Comparison of ENCODE assay signal across 21 cellular contexts in genomic region chr9:135920256-135920930, GRCh38. TPM values are rescaled to one million over a fixed set of nuclear protein-coding genes. Genes with fewer than 3 reads are reported as not detected.
A peak's percentile ranks its signal among the peaks of the same experiment; 100 is the strongest.
DNase-seq lines count a peak whose midpoint lies in the region; ATAC-seq and TF ChIP-seq lines count a peak whose summit lies in the region.
"Had no signal": no experiment of that assay in that cellular context is flagged by ENCODE, and none has a peak within 500 bp of the region (broad histone marks: within the 10 kb centered on the region; RNA-seq: fewer than 3 reads in every experiment).

No MANE protein-coding gene starts in this region.

- H3K36me3 Mint-ChIP-seq in chondrocyte (ENCODE audit: low read depth), result peaks cover 20% of the 10 kb centered on the region

- H3K4me3 Mint-ChIP-seq in chondrocyte (ENCODE audit: unreplicated experiment), result no peak overlapping the region
- H3K4me3 Mint-ChIP-seq: CD4-positive, alpha-beta memory T cell; GM23338 had no signal

- H3K4me1 ChIP-seq in right atrium auricular region, result no peaks in the 10 kb centered on the region

- no peaks in the 10 kb centered on the region for H3K4me1 Mint-ChIP-seq in chondrocyte (ENCODE audit: low read depth)

- peaks cover 27% of the 10 kb centered on the region for H3K9me3 Mint-ChIP-seq in chondrocyte (ENCODE audit: low read depth)

- no peak for DNase-seq in Right ventricle myocardium superior
- DNase-seq in right atrium auricular region (ENCODE audit: low spot score), result no peak
- DNase-seq in chondrocyte (ENCODE audit: low spot score), result peak; percentile 61
- peak; percentile 47 for DNase-seq in sciatic nerve (ENCODE audit: low spot score)
- no peak for DNase-seq in KBM-7
- DNase-seq in activated naive CD4-positive, alpha-beta T cell treated with anti-CD3 and anti-CD28 coated beads, Interleukin-2, amount 50 U/mL, for 16 hours, result no peak
- no peak for DNase-seq in Kasumi-1 (lab: John Stamatoyannopoulos, UW)
- DNase-seq: Calu3; CD4-positive, alpha-beta memory T cell; EL; MV-4-11; NCI-H1417; NCI-H187; NCI-H2107; NCI-H2227 treated with DMSO at 0.1 percent for 48 hours; NCI-H524; NCI-H82; SHP77 had no signal

- no peak overlapping the region for H3K4me3 ChIP-seq in right atrium auricular region
- H3K4me3 ChIP-seq: BLaER1, GM12878, GM23338 had no signal

- H3K36me3 ChIP-seq in right atrium auricular region, result peaks cover 15% of the 10 kb centered on the region

- no peaks in the 10 kb centered on the region for H3K27me3 Mint-ChIP-seq in chondrocyte (ENCODE audit: low read depth)
- H3K27me3 Mint-ChIP-seq: CD4-positive, alpha-beta memory T cell had no signal

- no peak overlapping the region for H3K27ac ChIP-seq in right atrium auricular region
- H3K27ac ChIP-seq: BLaER1 had no signal

- no peaks in the 10 kb centered on the region for H3K27me3 ChIP-seq in right atrium auricular region
- H3K27me3 ChIP-seq: BLaER1 had no signal

- ATAC-seq in Right ventricle myocardium superior (ENCODE audit: poor library complexity), result peak; percentile 23
- no peak for ATAC-seq in sciatic nerve
- ATAC-seq: GM12878, GM23338 had no signal

- intact Hi-C loops in Right ventricle myocardium superior (cut with DNase I), result no loop called here
- intact Hi-C loops in sciatic nerve (cut with DNase I), result no loop called here

- no peak overlapping the region for H3K27ac Mint-ChIP-seq in chondrocyte (ENCODE audit: unreplicated experiment)
- H3K27ac Mint-ChIP-seq: CD4-positive, alpha-beta memory T cell; GM23338 had no signal

- H3K9me3 ChIP-seq in right atrium auricular region, result peaks cover 0 to 13% of the 10 kb centered on the region in 2 donors

- in situ Hi-C loops in KBM-7 (cut with MboI; ENCODE audit: low pct_unique_long_range_greater_than_20kb, low sequenced_read_pairs), result no loop called here

- TF ChIP-seq CTCF in right atrium auricular region (IDR thresholded peaks at IDR 0.05) (no peak), chondrocyte (IDR thresholded peaks at IDR 0.05) (no peak)

RNA-seq across cellular contexts. Expression of gene CAMSAP1, which starts 13.0 kb away (rescaled TPM):
- total RNA-seq in Right ventricle myocardium superior, result 18.3 TPM
- total RNA-seq in right atrium auricular region, result 10 to 100 TPM; 19.4 to 21.4 TPM
- total RNA-seq in chondrocyte, result 27.1 to 35.5 TPM (median 27.7 TPM) in 3 replicates
- total RNA-seq in sciatic nerve, result 39.8 TPM

RNA-seq across cellular contexts. Expression of gene UBAC1, which starts 40.8 kb away (rescaled TPM):
- total RNA-seq in Right ventricle myocardium superior, result 107 TPM
- 10 to 100 TPM; 58.6 to 76.9 TPM for total RNA-seq in right atrium auricular region
- total RNA-seq in chondrocyte, result 33.2 to 36.0 TPM (median 33.5 TPM) in 3 replicates
- total RNA-seq in sciatic nerve, result 35.2 TPM

Comparison
In these comparisons a context has a peak if more than half of its experiments do, and no peak if none do; other contexts are left out.
1. DNase-seq: peak in chondrocyte (single experiment) and sciatic nerve (single experiment); none in Right ventricle myocardium superior (single experiment), right atrium auricular region (single experiment), KBM-7 (single experiment), activated naive CD4-positive, alpha-beta T cell treated with anti-CD3 and anti-CD28 coated beads, Interleukin-2, amount 50 U/mL, for 16 hours (single experiment) and Kasumi-1 (0 of 2).